ENCODE assay signal across 7 cellular contexts in genomic region chr22:36326178-36327161, GRCh38.
DNase-seq lines count a peak whose midpoint lies in the region; ATAC-seq and TF ChIP-seq lines count a peak whose summit lies in the region.

No MANE protein-coding gene starts in this region.

- in situ Hi-C loops in Panc1 (cut with HindIII; ENCODE audit: low pct_unique_long_range_greater_than_20kb, low sequenced_read_pairs), result no loop called here

- H3K27ac Mint-ChIP-seq in brain (peak overlapping the region in 4 of 5 experiments; percentile 53 to 98 (median 61)), memory B cell (peak overlapping the region; percentile 28)

- peak overlapping the region; percentile 89 for H3K27ac ChIP-seq in Panc1 (ENCODE audit: low read length)
- peak overlapping the region; percentile 84 for H3K27ac ChIP-seq in temporal lobe (ENCODE audit: low read depth, low read length)

- H3K4me3 Mint-ChIP-seq in brain, result no peak overlapping the region
- no peak overlapping the region for H3K4me3 Mint-ChIP-seq in memory B cell

- H3K4me3 ChIP-seq in Panc1 (ENCODE audit: low read depth in 2 of 2, low read length in 2 of 2), result no peak overlapping the region

- H3K27me3 ChIP-seq in Panc1 (ENCODE audit: control insufficient read depth, insufficient read depth, low read length), result no peaks in the 10 kb centered on the region

- H3K9me3 ChIP-seq in Panc1 (ENCODE audit: control insufficient read depth, insufficient read depth, low read depth, low read length), result no peaks in the 10 kb centered on the region

- peaks cover 80% of the 10 kb centered on the region for H3K4me1 ChIP-seq in Panc1 (ENCODE audit: control insufficient read depth, insufficient read depth, low read length)

- CTCF ChIA-PET in Panc1 (lab: Charles Lee), result interaction anchor here (1.1 kb wide), 1 partner anchor 144 kb away, joined by 4 read pairs; no protein-coding TSS in a partner anchor

- DNase-seq in Panc1 (ENCODE audit: low read depth, low spot score), result no peak
- no peak for DNase-seq in memory B cell (ENCODE audit: low spot score in 2 of 2)
- DNase-seq in hypothalamus (lab: John Stamatoyannopoulos, UW), result no peak

- H3K27me3 Mint-ChIP-seq in brain, result no peaks in the 10 kb centered on the region
- no peaks in the 10 kb centered on the region for H3K27me3 Mint-ChIP-seq in memory B cell

- peaks cover 53% of the 10 kb centered on the region for H3K4me1 Mint-ChIP-seq in brain
- peaks cover 42% of the 10 kb centered on the region for H3K4me1 Mint-ChIP-seq in memory B cell

- intact Hi-C loops in Panc1 (cut with micrococcal nuclease; ENCODE audit: unreplicated experiment), result no loop called here

- TF ChIP-seq CTCF in Panc1 (IDR thresholded peaks at IDR 0.05) (no peak), brain (conservative IDR thresholded peaks at IDR 0.05) (no peak)

- H3K9me3 Mint-ChIP-seq in brain (no peaks in the 10 kb centered on the region), memory B cell (no peaks in the 10 kb centered on the region)

- H3K36me3 Mint-ChIP-seq in brain (peaks cover 23% of the 10 kb centered on the region), memory B cell (peaks cover 30% of the 10 kb centered on the region)

- ATAC-seq in Panc1, result no peak
- no peak for ATAC-seq in memory B cell (ENCODE audit: low read depth)
- ATAC-seq in GM19452 (IDR thresholded peaks at IDR 0.05; ENCODE audit: unreplicated experiment), result no peak
- ATAC-seq in HG02981 (IDR thresholded peaks at IDR 0.05; ENCODE audit: unreplicated experiment), result no peak

- peaks cover 19% of the 10 kb centered on the region for H3K36me3 ChIP-seq in Panc1 (ENCODE audit: control insufficient read depth, insufficient read depth, low read length)

- POLR2A ChIA-PET in Panc1 (lab: Charles Lee), result no interaction called here

- BruUV-seq in Panc1 (replicated peaks; lab: Mats Ljungman, UMichigan), result no TSS peak
